Comparison of ENCODE assay signal across 20 cellular contexts in the genomic region with DNA sequence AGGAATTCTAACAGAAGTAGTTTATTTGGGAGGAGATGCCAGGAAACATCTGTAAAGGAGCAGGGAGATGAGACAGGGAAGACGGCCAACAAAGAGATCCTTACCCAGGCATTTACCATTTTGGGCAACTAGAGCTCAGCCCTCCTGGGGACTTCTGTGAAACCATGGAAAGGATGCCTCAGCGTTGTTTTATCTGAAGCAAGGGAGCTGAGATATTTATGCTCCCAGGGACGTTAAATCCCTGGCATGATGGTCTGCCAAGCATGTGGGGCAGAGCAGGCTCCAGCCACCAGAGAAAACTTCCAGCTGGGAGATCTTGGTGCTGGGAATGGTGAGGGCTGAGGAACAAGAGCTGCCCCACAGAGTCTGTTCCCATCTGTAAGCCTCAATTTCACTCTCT.
A peak's percentile ranks its signal among the peaks of the same experiment; 100 is the strongest.
DNase-seq lines count a peak whose midpoint lies in the region; ATAC-seq and TF ChIP-seq lines count a peak whose summit lies in the region.
"Had no signal": no experiment of that assay in that cellular context is flagged by ENCODE, and none has a peak within 500 bp of the region (broad histone marks: within the 10 kb centered on the region; RNA-seq: fewer than 3 reads in every experiment).

No MANE protein-coding gene starts in this region.

- no peaks in the 10 kb centered on the region for H3K36me3 Mint-ChIP-seq in HFFc6 (ENCODE audit: low read depth)
- H3K36me3 Mint-ChIP-seq in activated naive CD8-positive, alpha-beta T cell treated with anti-CD3 and anti-CD28 coated beads, Interleukin-2, amount 50 U/mL, for 24 hours (ENCODE audit: low read depth): no peaks in the 10 kb centered on the region
- H3K36me3 Mint-ChIP-seq: CD8-positive, alpha-beta memory T cell had no signal

- H3K36me3 ChIP-seq in esophagus squamous epithelium (no peaks in the 10 kb centered on the region), mucosa of rectum (ENCODE audit: control insufficient read depth in 2 of 2, insufficient read depth in 2 of 2, low read length in 2 of 2) (no peaks in the 10 kb centered on the region), stomach smooth muscle (ENCODE audit: control insufficient read depth in 2 of 2, insufficient read depth in 2 of 2, low read length in 2 of 2) (no peaks in the 10 kb centered on the region)

- H3K9me3 ChIP-seq in esophagus squamous epithelium: no peaks in the 10 kb centered on the region
- no peaks in the 10 kb centered on the region for H3K9me3 ChIP-seq in mucosa of rectum (ENCODE audit: control insufficient read depth in 2 of 2, low read length in 2 of 2)
- H3K9me3 ChIP-seq in stomach smooth muscle (ENCODE audit: control insufficient read depth in 2 of 2, low read length in 2 of 2): peaks cover 0 to 3% of the 10 kb centered on the region in 2 donors

- no peaks in the 10 kb centered on the region for H3K9me3 Mint-ChIP-seq in HFFc6
- H3K9me3 Mint-ChIP-seq in activated naive CD8-positive, alpha-beta T cell treated with anti-CD3 and anti-CD28 coated beads, Interleukin-2, amount 50 U/mL, for 24 hours: peaks cover 3% of the 10 kb centered on the region

- TF ChIP-seq CTCF in HFFc6 (IDR thresholded peaks at IDR 0.05) (no peak), esophagus squamous epithelium (IDR thresholded peaks at IDR 0.05) (no peak)

- peaks cover 41% of the 10 kb centered on the region for H3K4me1 Mint-ChIP-seq in HFFc6 (ENCODE audit: low read depth)
- no peaks in the 10 kb centered on the region for H3K4me1 Mint-ChIP-seq in activated naive CD8-positive, alpha-beta T cell treated with anti-CD3 and anti-CD28 coated beads, Interleukin-2, amount 50 U/mL, for 24 hours
- H3K4me1 Mint-ChIP-seq: CD8-positive, alpha-beta memory T cell had no signal

- no peak for ATAC-seq in activated naive CD8-positive, alpha-beta T cell treated with anti-CD3 and anti-CD28 coated beads, Interleukin-2, amount 50 U/mL, for 24 hours
- no peak for ATAC-seq in HG02884 (IDR thresholded peaks at IDR 0.05; ENCODE audit: unreplicated experiment)

- no peaks in the 10 kb centered on the region for H3K27me3 ChIP-seq in esophagus squamous epithelium
- H3K27me3 ChIP-seq in mucosa of rectum (ENCODE audit: control insufficient read depth in 2 of 2, insufficient read depth in 2 of 2, low read length in 2 of 2): no peaks in the 10 kb centered on the region
- no peaks in the 10 kb centered on the region for H3K27me3 ChIP-seq in stomach smooth muscle (ENCODE audit: control insufficient read depth in 1 of 2, insufficient read depth in 2 of 2, low read length in 2 of 2)

- WGBS in esophagus squamous epithelium, 2 donors: 34 to 50% methylated on average over 3 of the region's 3 CpGs

- no peak for TF ChIP-seq POLR2A in esophagus squamous epithelium (IDR thresholded peaks at IDR 0.05)

- intact Hi-C loops in esophagus squamous epithelium (cut with DNase I): no loop called here

- peak overlapping the region; percentile 88 for H3K27ac Mint-ChIP-seq in HFFc6
- no peak overlapping the region for H3K27ac Mint-ChIP-seq in activated naive CD8-positive, alpha-beta T cell treated with anti-CD3 and anti-CD28 coated beads, Interleukin-2, amount 50 U/mL, for 24 hours
- H3K27ac Mint-ChIP-seq: CD8-positive, alpha-beta memory T cell had no signal

- H3K4me3 ChIP-seq in esophagus squamous epithelium (no peak overlapping the region), mucosa of rectum (ENCODE audit: low read length in 2 of 2) (no peak overlapping the region), stomach smooth muscle (ENCODE audit: low read length in 2 of 2) (peak overlapping the region in 1 of 2 donors; percentile 57)

- H3K4me3 Mint-ChIP-seq in HFFc6: no peak overlapping the region
- no peak overlapping the region for H3K4me3 Mint-ChIP-seq in activated naive CD8-positive, alpha-beta T cell treated with anti-CD3 and anti-CD28 coated beads, Interleukin-2, amount 50 U/mL, for 24 hours
- H3K4me3 Mint-ChIP-seq: CD8-positive, alpha-beta memory T cell had no signal

- H3K9ac ChIP-seq in mucosa of rectum (ENCODE audit: low read depth in 1 of 2, low read length in 2 of 2) (no peak overlapping the region), stomach smooth muscle (ENCODE audit: low read length in 2 of 2) (peak overlapping the region in 1 of 2 donors; percentile 60)

- peaks cover 0 to 19% (median 5%) of the 10 kb centered on the region in 3 donors for H3K4me1 ChIP-seq in esophagus squamous epithelium
- no peaks in the 10 kb centered on the region for H3K4me1 ChIP-seq in mucosa of rectum (ENCODE audit: control insufficient read depth in 2 of 2, insufficient read depth in 2 of 2, low read length in 2 of 2)
- peaks cover 20% of the 10 kb centered on the region for H3K4me1 ChIP-seq in stomach smooth muscle (ENCODE audit: control insufficient read depth, insufficient read depth, low read length)

- H3K27ac ChIP-seq in esophagus squamous epithelium (peak overlapping the region in 3 of 4 donors; percentile 67 to 88 (median 86)), mucosa of rectum (ENCODE audit: low read depth in 2 of 2, low read length in 2 of 2) (peak overlapping the region; percentile 67 to 82), stomach smooth muscle (ENCODE audit: low read length) (peak overlapping the region; percentile 94)

- DNase-seq in HFFc6: no peak
- no peak for DNase-seq in esophagus squamous epithelium (lab: John Stamatoyannopoulos, UW)
- DNase-seq in activated naive CD8-positive, alpha-beta T cell treated with anti-CD3 and anti-CD28 coated beads, Interleukin-2, amount 50 U/mL, for 24 hours: no peak
- DNase-seq in iPS-NIHi7 (ENCODE audit: extremely low spot score): no peak
- DNase-seq in NCI-H510A (lab: John Stamatoyannopoulos, UW): no peak
- DNase-seq: C1 segment of cervical spinal cord; CD8-positive, alpha-beta memory T cell; H7; Kasumi-1; MM.1S; NCI-H1105; NCI-H2081; NCI-H2171 treated with DMSO at 0.1 percent for 48 hours; NCI-H446 treated with DMSO at 0.1 percent for 48 hours; NCI-H748 treated with DMSO at 0.1 percent for 48 hours; NK-92 treated with Interleukin-12 subunit alpha and Interleukin-12 subunit beta, amount 100 ng/mL, for 24 hours; Right ventricle myocardium superior had no signal

- H3K27me3 Mint-ChIP-seq in HFFc6 (ENCODE audit: insufficient read depth): peaks cover 5% of the 10 kb centered on the region; the same call in 1 of the 2 replicates
- H3K27me3 Mint-ChIP-seq in activated naive CD8-positive, alpha-beta T cell treated with anti-CD3 and anti-CD28 coated beads, Interleukin-2, amount 50 U/mL, for 24 hours: no peaks in the 10 kb centered on the region
